In genomic region chr12:13000616-13000934, GRCh38 we compare ENCODE assay signal across 8 cellular contexts. TPM values are rescaled to one million over a fixed set of nuclear protein-coding genes. Genes with fewer than 3 reads are reported as not detected.
DNase-seq lines count a peak whose midpoint lies in the region; ATAC-seq, FAIRE-seq and TF ChIP-seq lines count a peak whose summit lies in the region.

No MANE protein-coding gene starts in this region.

- no peak for FAIRE-seq in GM12892 (lab: Jason Lieb, UNC)

- H3K36me3 ChIP-seq in OCI-LY3 (replicated peaks; ENCODE audit: low read depth, low read length) (no peaks in the 10 kb centered on the region), mesodermal cell (ENCODE audit: control insufficient read depth, insufficient read depth, low read length) (no peaks in the 10 kb centered on the region), vagina (no peaks in the 10 kb centered on the region)

- DNase-seq in 8988T (peak; percentile 24), GM12892 (ENCODE audit: insufficient read length) (peak; percentile 28), dermis blood vessel endothelial cell (peak; percentile 43), vagina (ENCODE audit: extremely low spot score in 2 of 2) (no peak), SK-N-DZ (ENCODE audit: low spot score) (no peak)

- no peak overlapping the region for H3K27ac ChIP-seq in OCI-LY3 (ENCODE audit: low read length)
- H3K27ac ChIP-seq in mesodermal cell (ENCODE audit: low read depth, low read length, severe bottlenecking) = peak overlapping the region; percentile 63
- H3K27ac ChIP-seq in vagina = peak overlapping the region; percentile 84

- peak; percentile 28 for ATAC-seq in HG03039 (IDR thresholded peaks at IDR 0.05; ENCODE audit: unreplicated experiment)

- H3K79me2 ChIP-seq in OCI-LY3 (ENCODE audit: low read length) = no peaks in the 10 kb centered on the region

- peak overlapping the region; percentile 73 for H3K4me2 ChIP-seq in OCI-LY3 (ENCODE audit: low read length)

- no peaks in the 10 kb centered on the region for H3K4me1 ChIP-seq in OCI-LY3 (ENCODE audit: low read length)
- H3K4me1 ChIP-seq in mesodermal cell (ENCODE audit: control insufficient read depth, insufficient read depth, low read length, poor library complexity, severe bottlenecking) = peaks cover 3% of the 10 kb centered on the region
- peaks cover 37% of the 10 kb centered on the region for H3K4me1 ChIP-seq in vagina

- H4K20me1 ChIP-seq in OCI-LY3 (ENCODE audit: insufficient read depth, low read length) = no peaks in the 10 kb centered on the region

- H3K27me3 ChIP-seq in OCI-LY3 (ENCODE audit: low read depth, low read length) = peaks cover 62% of the 10 kb centered on the region
- no peaks in the 10 kb centered on the region for H3K27me3 ChIP-seq in vagina

- H3K4me3 ChIP-seq in OCI-LY3 (ENCODE audit: low read length) = peak overlapping the region; percentile 79
- H3K4me3 ChIP-seq in mesodermal cell (ENCODE audit: extremely low read depth, insufficient read depth, low read length, poor library complexity, severe bottlenecking) = peak overlapping the region; percentile 72
- H3K4me3 ChIP-seq in vagina = peak overlapping the region; percentile 70 to 98

- H3K9ac ChIP-seq in OCI-LY3 (ENCODE audit: low read length) = peak overlapping the region; percentile 31

- TF ChIP-seq CTCF in OCI-LY3 (IDR thresholded peaks at IDR 0.05; ENCODE audit: low read depth, low read length) (no peak), vagina (IDR thresholded peaks at IDR 0.05) (no peak)

- intact Hi-C loops in vagina (cut with DNase I) = loop anchor here (5.0 kb wide), 1 partner anchor 97 kb away; no protein-coding TSS in a partner anchor

- 1% methylated on average over 15 to 16 of the region's 16 CpGs for WGBS in mesodermal cell (ENCODE audit: insufficient coverage in 2 of 2), 2 experiments

- TF ChIP-seq POLR2A in GM12892 (IDR thresholded peaks at IDR 0.05; ENCODE audit: low read depth, low read length) = no peak
- no peak for TF ChIP-seq POLR2A in vagina (IDR thresholded peaks at IDR 0.05)

- peak overlapping the region; percentile 32 for H2AFZ ChIP-seq in OCI-LY3 (ENCODE audit: low read depth, low read length)

- H3K9me3 ChIP-seq in OCI-LY3 (ENCODE audit: insufficient read depth, low read length) (no peaks in the 10 kb centered on the region), mesodermal cell (ENCODE audit: control insufficient read depth, low read length) (no peaks in the 10 kb centered on the region), vagina (no peaks in the 10 kb centered on the region)

RNA-seq across cellular contexts. Expression of gene HEBP1, which starts 0.5 kb away (rescaled TPM):
- 0.85 TPM for polyA plus RNA-seq in GM12892 (2012; ENCODE audit: missing spikeins)
- 23.3 and 34.7 TPM in 2 replicates for total RNA-seq in dermis blood vessel endothelial cell
- polyA plus RNA-seq in mesodermal cell (2013, experiment 1 of 2) = 50.3 TPM
- 45.4 TPM for polyA plus RNA-seq in mesodermal cell (2013, experiment 2 of 2)
- 47.6 TPM for total RNA-seq in vagina
- polyA plus RNA-seq in SK-N-DZ (2014; cell fraction: cytosol; rRNA removed) = 4.4 and 5.2 TPM in 2 replicates
- polyA plus RNA-seq in SK-N-DZ (2014; cell fraction: nucleus; rRNA removed) = 1.0 and 6.1 TPM in 2 replicates

RNA-seq across cellular contexts. Expression of gene FAM234B, which starts 43.6 kb away (rescaled TPM):
- polyA plus RNA-seq in GM12892 (2012; ENCODE audit: missing spikeins) = 0.66 TPM
- 12.2 and 13.3 TPM in 2 replicates for total RNA-seq in dermis blood vessel endothelial cell
- 10.6 TPM for polyA plus RNA-seq in mesodermal cell (2013, experiment 1 of 2)
- polyA plus RNA-seq in mesodermal cell (2013, experiment 2 of 2) = 9.3 TPM
- 11.0 TPM for total RNA-seq in vagina
- polyA plus RNA-seq in SK-N-DZ (2014; cell fraction: cytosol; rRNA removed) = 10.1 and 13.6 TPM in 2 replicates
- 6.1 and 7.3 TPM in 2 replicates for polyA plus RNA-seq in SK-N-DZ (2014; cell fraction: nucleus; rRNA removed)

RNA-seq across cellular contexts. Expression of gene GPRC5D, which starts 48.6 kb away (rescaled TPM):
- polyA plus RNA-seq in GM12892 (2012; ENCODE audit: missing spikeins) = not detected
- total RNA-seq in dermis blood vessel endothelial cell (0.17 TPM in 1 of 2 replicates, not detected in the other), vagina (not detected)
- not detected for polyA plus RNA-seq in mesodermal cell (2013, experiment 1 of 2)
- not detected for polyA plus RNA-seq in mesodermal cell (2013, experiment 2 of 2)
- not detected in 2 replicates for polyA plus RNA-seq in SK-N-DZ (2014; cell fraction: cytosol; rRNA removed)
- not detected in 2 replicates for polyA plus RNA-seq in SK-N-DZ (2014; cell fraction: nucleus; rRNA removed)

Comparison
In these comparisons a context has a peak if more than half of its experiments do, and no peak if none do; other contexts are left out.
1. DNase-seq: peak in 8988T (single experiment), GM12892 (single experiment) and dermis blood vessel endothelial cell (single experiment); none in vagina (0 of 2) and SK-N-DZ (single experiment).
2. Peak in every context shown above with its lines, with median percentiles within 50 percentile points of each other: H3K4me3 ChIP-seq.